In genomic region chr1:110070282-110070967, GRCh38 we compare ENCODE assay signal across 15 cellular contexts. TPM values are rescaled to one million over a fixed set of nuclear protein-coding genes. Genes with fewer than 3 reads are reported as not detected.
DNase-seq lines count a peak whose midpoint lies in the region; ATAC-seq and TF ChIP-seq lines count a peak whose summit lies in the region.
"Had no signal": no experiment of that assay in that cellular context is flagged by ENCODE, and none has a peak within 500 bp of the region (broad histone marks: within the 10 kb centered on the region; RNA-seq: fewer than 3 reads in every experiment).

TSS of gene ALX3 (minus strand) at chr1:110070672. CDS start at chr1:110070612, 60 bp downstream.

- no peak within 1 kb of the TSS for H4K8ac ChIP-seq in H9 (replicated peaks; ENCODE audit: insufficient read length, low read depth, low read length)

- no peak within 1 kb of the TSS for H3K9ac ChIP-seq in H9 (ENCODE audit: extremely low read depth, insufficient read length, low read length)

- no peak within 1 kb of the TSS for H3K23ac ChIP-seq in H9 (ENCODE audit: insufficient read length, low read depth, low read length)

- H3K36me3 Mint-ChIP-seq in H9 (ENCODE audit: insufficient read depth in 1 of 3, low read depth in 3 of 3): no peaks in the 10 kb centered on the region; a peak in 1 of 7 replicates
- H3K36me3 Mint-ChIP-seq: activated naive CD8-positive, alpha-beta T cell treated with anti-CD3 and anti-CD28 coated beads, Interleukin-2, amount 10 ng/mL, durations not matched to agents 7 days and 5 days had no signal

- no peak within 1 kb of the TSS for H2BK5ac ChIP-seq in H9 (ENCODE audit: insufficient read length, low read length)

- H2BK15ac ChIP-seq in H9 (ENCODE audit: low read depth, low read length): no peak within 1 kb of the TSS

- DNase-seq in H9 (peak; percentile 48), NCI-H748 (lab: John Stamatoyannopoulos, UW; ENCODE audit: unreplicated experiment) (peak; percentile 37), hepatocyte (ENCODE audit: low spot score) (no peak), osteoblast (ENCODE audit: insufficient read length, low spot score, missing footprints) (peak; percentile 89), NCI-H446 treated with DMSO at 0.1 percent for 48 hours (lab: John Stamatoyannopoulos, UW) (no peak), Ammon's horn (ENCODE audit: low spot score) (no peak), inferior parietal cortex (ENCODE audit: extremely low spot score) (no peak)
- DNase-seq: activated naive CD8-positive, alpha-beta T cell treated with anti-CD3 and anti-CD28 coated beads, Interleukin-2, amount 10 ng/mL, durations not matched to agents 7 days and 5 days; EL; islet precursor cell; NCI-H2171 had no signal

- H3K27ac ChIP-seq in H9 (ENCODE audit: insufficient read length, low read depth, low read length) (no peak within 1 kb of the TSS), hepatocyte (no peak within 1 kb of the TSS), osteoblast (ENCODE audit: low read depth, low read length) (no peak within 1 kb of the TSS)
- H3K27ac ChIP-seq: RWPE1, upper lobe of left lung had no signal

- no peak within 1 kb of the TSS for H3K18ac ChIP-seq in H9 (ENCODE audit: insufficient read length, low read depth, low read length)

- H3K4me3 ChIP-seq in hepatocyte: no peak within 1 kb of the TSS
- no peak within 1 kb of the TSS for H3K4me3 ChIP-seq in osteoblast (ENCODE audit: insufficient read depth, low read length)

- H3K36me3 ChIP-seq in hepatocyte (replicated peaks; ENCODE audit: insufficient read depth, low read depth) (no peaks in the 10 kb centered on the region), osteoblast (ENCODE audit: insufficient read depth, low read length) (no peaks in the 10 kb centered on the region)
- H3K36me3 ChIP-seq: upper lobe of left lung had no signal

- TF ChIP-seq CTCF in H9 (conservative IDR thresholded peaks at IDR 0.05) (no peak), hepatocyte (IDR thresholded peaks at IDR 0.05; ENCODE audit: poor library complexity) (no peak), osteoblast (IDR thresholded peaks at IDR 0.05; ENCODE audit: extremely low read depth, low read depth, low read length) (no peak)

- peaks cover 4% of the 10 kb centered on the region for H4K20me1 ChIP-seq in H9 (ENCODE audit: control insufficient read depth, insufficient read depth, insufficient read length)
- H4K20me1 ChIP-seq in hepatocyte (ENCODE audit: insufficient read depth, poor library complexity, severe bottlenecking): no peaks in the 10 kb centered on the region
- H4K20me1 ChIP-seq in osteoblast (ENCODE audit: insufficient read depth, low read length): peaks cover 4% of the 10 kb centered on the region

- no peak within 1 kb of the TSS for H2BK120ac ChIP-seq in H9 (ENCODE audit: low read depth, low read length, poor library complexity, severe bottlenecking)

- H3K27me3 ChIP-seq in H9 (ENCODE audit: insufficient read depth, low read length) (peaks cover 76% of the 10 kb centered on the region), hepatocyte (peaks cover 87% of the 10 kb centered on the region), osteoblast (ENCODE audit: insufficient read depth, low read length) (peaks cover 73% of the 10 kb centered on the region)

- no peaks in the 10 kb centered on the region; the same call in 1 of the 2 replicates for H3K4me1 ChIP-seq in H9 (ENCODE audit: insufficient read depth, low read length)
- peaks cover 14% of the 10 kb centered on the region for H3K4me1 ChIP-seq in hepatocyte (ENCODE audit: insufficient read depth)
- H3K4me1 ChIP-seq in osteoblast (ENCODE audit: insufficient read depth, low read length): no peaks in the 10 kb centered on the region

- no peak within 1 kb of the TSS for H2BK20ac ChIP-seq in H9 (ENCODE audit: low read depth, low read length, poor library complexity, severe bottlenecking)

- H3K27me3 Mint-ChIP-seq in H9 (ENCODE audit: low read depth): peaks cover 97% of the 10 kb centered on the region

- H3K9me3 ChIP-seq in H9 (ENCODE audit: control insufficient read depth, low read depth, low read length) (no peaks in the 10 kb centered on the region), hepatocyte (ENCODE audit: low read depth) (no peaks in the 10 kb centered on the region), osteoblast (ENCODE audit: low read depth, low read length) (no peaks in the 10 kb centered on the region)
- H3K9me3 ChIP-seq: upper lobe of left lung had no signal

- H3K4me1 Mint-ChIP-seq in H9: peaks cover 10 to 18% of the 10 kb centered on the region in 2 experiments

- H2BK12ac ChIP-seq in H9 (ENCODE audit: insufficient read length, low read depth, low read length): no peak within 1 kb of the TSS

- H3K79me2 ChIP-seq in H9 (ENCODE audit: insufficient read depth, low read length): no peaks in the 10 kb centered on the region
- H3K79me2 ChIP-seq in hepatocyte: no peaks in the 10 kb centered on the region
- H3K79me2 ChIP-seq in osteoblast (ENCODE audit: insufficient read depth, low read length): no peaks in the 10 kb centered on the region

- no peak for ATAC-seq in HG03354 (IDR thresholded peaks at IDR 0.05; ENCODE audit: poor library complexity, severe bottlenecking, unreplicated experiment)

- no peak within 1 kb of the TSS for H4K5ac ChIP-seq in H9 (ENCODE audit: insufficient read length, low read depth, low read length)

- H3T11ph ChIP-seq in H9 (ENCODE audit: low read length): no peak within 1 kb of the TSS

- H3K27ac Mint-ChIP-seq in H9: peak within 1 kb of the TSS in 1 of 3 experiments; percentile 35; a peak in 1 of 7 replicates
- H3K27ac Mint-ChIP-seq: activated naive CD8-positive, alpha-beta T cell treated with anti-CD3 and anti-CD28 coated beads, Interleukin-2, amount 10 ng/mL, durations not matched to agents 7 days and 5 days had no signal

- H3K9me3 Mint-ChIP-seq in H9: peaks cover 0 to 3% of the 10 kb centered on the region in 2 experiments; a peak in 2 of 5 replicates
- H3K9me3 Mint-ChIP-seq: activated naive CD8-positive, alpha-beta T cell treated with anti-CD3 and anti-CD28 coated beads, Interleukin-2, amount 10 ng/mL, durations not matched to agents 7 days and 5 days had no signal

- no peak within 1 kb of the TSS for H4K91ac ChIP-seq in H9 (ENCODE audit: insufficient read length, low read depth, low read length)

- H3K4me3 Mint-ChIP-seq in H9: peak within 1 kb of the TSS; percentile 52 to 80
- H3K4me3 Mint-ChIP-seq: activated naive CD8-positive, alpha-beta T cell treated with anti-CD3 and anti-CD28 coated beads, Interleukin-2, amount 10 ng/mL, durations not matched to agents 7 days and 5 days had no signal

- no peaks in the 10 kb centered on the region for H3K79me1 ChIP-seq in H9 (ENCODE audit: insufficient read depth, low read depth, low read length, poor library complexity, severe bottlenecking)

- H3K56ac ChIP-seq in H9 (ENCODE audit: insufficient read length, low read depth, low read length): no peak within 1 kb of the TSS

- H3K23me2 ChIP-seq in H9 (ENCODE audit: insufficient read length, low read depth, low read length, poor library complexity, severe bottlenecking): peaks cover 7% of the 10 kb centered on the region

- H2AFZ ChIP-seq in H9 (ENCODE audit: low read length) (no peak within 1 kb of the TSS), hepatocyte (peak within 1 kb of the TSS; percentile 20), osteoblast (ENCODE audit: low read length) (no peak within 1 kb of the TSS)

- H3K9me2 ChIP-seq in hepatocyte (replicated peaks; ENCODE audit: insufficient read depth): no peaks in the 10 kb centered on the region

- no CpG with 5 or more reads among the region's 75 CpGs for WGBS in H9 (ENCODE audit: extremely low coverage, insufficient read length, low lambda C conversion rate)
- WGBS in hepatocyte (ENCODE audit: low lambda C conversion rate, missing lambda C conversion rate): 4% methylated on average over 31 of the region's 75 CpGs

- H3K4ac ChIP-seq in H9 (ENCODE audit: low read depth, low read length): no peak within 1 kb of the TSS

- no peak within 1 kb of the TSS for H2AK5ac ChIP-seq in H9 (ENCODE audit: insufficient read length, low read length)

- H3K4me2 ChIP-seq in H9 (ENCODE audit: insufficient read depth, insufficient read length, low read length): peak within 1 kb of the TSS; percentile 57
- H3K4me2 ChIP-seq in hepatocyte: peak within 1 kb of the TSS; percentile 71
- no peak within 1 kb of the TSS for H3K4me2 ChIP-seq in osteoblast (ENCODE audit: insufficient read depth, low read length)

- peak within 1 kb of the TSS; percentile 26; the same call in 1 of the 2 replicates for H3K14ac ChIP-seq in H9 (ENCODE audit: insufficient read depth, low read length)

RNA-seq across cellular contexts. Expression of gene ALX3, which starts in this region (rescaled TPM):
- total RNA-seq in H9 (2021) (not detected in 2 replicates), hepatocyte (0.27 and 1.6 TPM in 2 replicates), osteoblast (not detected in 2 replicates)
- 0.36 and 0.92 TPM in 2 replicates for polyA plus RNA-seq in hepatocyte
- total RNA-seq: activated naive CD8-positive, alpha-beta T cell treated with anti-CD3 and anti-CD28 coated beads, Interleukin-2, amount 10 ng/mL, durations not matched to agents 7 days and 5 days; pulmonary artery endothelial cell had no signal

Comparison
In these comparisons a context has a peak if more than half of its experiments do, and no peak if none do; other contexts are left out.
1. Peak in DNase-seq and H3K4me2 ChIP-seq in H9; RNA of the gene not detected or under 1 TPM.
2. Peak in DNase-seq in osteoblast; RNA of the gene not detected or under 1 TPM.